In genomic region chr10:132443605-132443997, GRCh38 we compare ENCODE assay signal across 8 cellular contexts. TPM values are rescaled to one million over a fixed set of nuclear protein-coding genes. Genes with fewer than 3 reads are reported as not detected.
DNase-seq lines count a peak whose midpoint lies in the region; ATAC-seq and TF ChIP-seq lines count a peak whose summit lies in the region.

No MANE protein-coding gene starts in this region.

- intact Hi-C loops in right cardiac atrium (cut with DNase I) (no loop called here), aorta (cut with DNase I) (no loop called here)

- no peaks in the 10 kb centered on the region for H3K36me3 ChIP-seq in aorta (ENCODE audit: control insufficient read depth in 1 of 2, insufficient read depth in 2 of 2, low read length in 1 of 2)

- in situ Hi-C loops in GM13977 (cut with MboI; ENCODE audit: low pct_unique_long_range_greater_than_20kb, low sequenced_read_pairs, unreplicated experiment), result no loop called here

- 47% methylated on average over 10 of the region's 10 CpGs for WGBS in right cardiac atrium
- WGBS in aorta, 2 donors, result 60 to 65% methylated on average over 10 of the region's 10 CpGs

- peak; percentile 59 for TF ChIP-seq CTCF in GM13977 (IDR thresholded peaks at IDR 0.05; ENCODE audit: extremely low read depth, insufficient read depth, missing control alignments)

- H3K4me1 ChIP-seq in right cardiac atrium (ENCODE audit: control insufficient read depth, insufficient read depth, low read length) (peaks cover 2% of the 10 kb centered on the region), aorta (ENCODE audit: control insufficient read depth in 1 of 2, insufficient read depth in 2 of 2, low read length in 2 of 2) (no peaks in the 10 kb centered on the region)

- no peak for ATAC-seq in right cardiac atrium
- no peak for ATAC-seq in aorta (ENCODE audit: low FRiP score)

- no peak overlapping the region for H3K4me3 ChIP-seq in right cardiac atrium (ENCODE audit: low read length)
- H3K4me3 ChIP-seq in aorta (ENCODE audit: low read length in 2 of 2), result no peak overlapping the region

- H3K27ac ChIP-seq in right cardiac atrium (ENCODE audit: low read length), result no peak overlapping the region
- H3K27ac ChIP-seq in aorta (ENCODE audit: low read depth in 1 of 2, low read length in 2 of 2), result no peak overlapping the region

- peak; percentile 77 for DNase-seq in GM13977 (ENCODE audit: low spot score)
- peak; percentile 69 for DNase-seq in NOMO-1 treated with DMSO at 0.1 percent for 48 hours (lab: John Stamatoyannopoulos, UW; ENCODE audit: unreplicated experiment)
- peak; percentile 61 for DNase-seq in activated T-cell treated with anti-CD3 and anti-CD28 coated beads for 1 hour (ENCODE audit: low read depth)
- DNase-seq in right cardiac atrium, result peak in 2 of 3 donors; percentile 57 to 74
- DNase-seq in stimulated activated CD8-positive, alpha-beta memory T cell treated with anti-CD3 and anti-CD28 coated beads, Interleukin-4, amount 100 ng/mL, for 4 hours (ENCODE audit: low read depth in 2 of 2, low spot score in 1 of 2), result peak; percentile 57 to 67
- no peak for DNase-seq in aorta
- DNase-seq in OCI-M2 (lab: John Stamatoyannopoulos, UW; ENCODE audit: unreplicated experiment), result no peak
- DNase-seq in iPS-NIHi11 (ENCODE audit: low spot score), result no peak

- no peaks in the 10 kb centered on the region for H3K27me3 ChIP-seq in right cardiac atrium (ENCODE audit: control insufficient read depth, insufficient read depth)
- H3K27me3 ChIP-seq in aorta (ENCODE audit: control insufficient read depth in 1 of 2, insufficient read depth in 2 of 2, low read length in 1 of 2), result no peaks in the 10 kb centered on the region

- H3K9me3 ChIP-seq in right cardiac atrium (ENCODE audit: control insufficient read depth, low read length) (no peaks in the 10 kb centered on the region), aorta (ENCODE audit: control insufficient read depth, low read length) (no peaks in the 10 kb centered on the region)

RNA-seq across cellular contexts. Expression of gene PWWP2B, which starts 46.6 kb away (rescaled TPM):
- total RNA-seq in right cardiac atrium (10 to 100 TPM in 2 of 4 donors, 1 to 10 TPM in 2; 7.0 to 10.6 (median 9.6) TPM), aorta (1 to 10 TPM; 6.8 to 8.7 TPM)
- polyA plus RNA-seq in right cardiac atrium (9.1 TPM), aorta (1 to 10 TPM; 2.0 to 3.6 TPM)

Comparison
In these comparisons a context has a peak if more than half of its experiments do, and no peak if none do; other contexts are left out.
1. DNase-seq: peak in GM13977 (single experiment), NOMO-1 treated with DMSO at 0.1 percent for 48 hours (single experiment), activated T-cell treated with anti-CD3 and anti-CD28 coated beads for 1 hour (single experiment), right cardiac atrium (2 of 3) and stimulated activated CD8-positive, alpha-beta memory T cell treated with anti-CD3 and anti-CD28 coated beads, Interleukin-4, amount 100 ng/mL, for 4 hours (2 of 2); none in aorta (0 of 2), OCI-M2 (single experiment) and iPS-NIHi11 (single experiment).